In the genomic region with DNA sequence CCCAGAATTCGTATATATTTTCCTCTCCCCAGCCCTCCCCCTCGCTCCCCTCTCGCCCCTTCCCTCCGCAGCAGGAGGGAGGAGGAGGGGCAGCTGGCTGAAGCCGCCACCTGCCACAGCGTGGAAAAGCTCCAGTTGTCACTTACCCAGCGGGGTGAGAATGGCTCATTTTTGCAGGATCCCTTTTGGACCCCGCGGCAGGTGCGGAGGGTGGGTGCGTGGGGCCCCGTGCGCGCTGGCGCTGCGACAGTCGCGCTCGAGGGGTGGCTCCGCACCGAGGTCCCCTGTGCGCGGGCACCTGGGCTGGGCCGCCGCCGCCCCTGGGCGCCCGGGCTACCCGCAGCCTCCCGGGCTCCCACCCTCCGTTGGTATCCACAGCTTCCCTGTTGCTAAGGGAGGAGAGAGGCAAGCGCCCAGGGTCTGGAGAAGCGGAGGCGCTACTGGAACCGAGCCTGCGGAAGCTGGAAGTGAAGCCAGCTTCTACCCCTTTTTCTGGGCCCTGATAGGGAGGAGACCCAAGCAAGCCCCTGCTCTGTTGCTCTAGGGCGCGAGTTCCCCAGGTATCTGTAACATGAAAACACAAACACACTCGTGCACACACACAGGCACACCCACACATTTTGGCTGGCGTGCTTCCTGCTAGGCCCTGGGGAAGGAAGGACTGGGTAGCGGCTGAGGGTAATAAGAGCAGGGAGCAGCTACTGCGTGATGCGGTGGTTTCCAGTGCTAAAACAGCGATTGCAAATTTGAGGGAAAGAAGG, we compare ENCODE assay signal across 9 cellular contexts. TPM values are rescaled to one million over a fixed set of nuclear protein-coding genes. Genes with fewer than 3 reads are reported as not detected.
DNase-seq lines count a peak whose midpoint lies in the region; ATAC-seq and TF ChIP-seq lines count a peak whose summit lies in the region.
"Had no signal": no experiment of that assay in that cellular context is flagged by ENCODE, and none has a peak within 500 bp of the region (broad histone marks: within the 10 kb centered on the region; RNA-seq: fewer than 3 reads in every experiment).

A gene with protein sequence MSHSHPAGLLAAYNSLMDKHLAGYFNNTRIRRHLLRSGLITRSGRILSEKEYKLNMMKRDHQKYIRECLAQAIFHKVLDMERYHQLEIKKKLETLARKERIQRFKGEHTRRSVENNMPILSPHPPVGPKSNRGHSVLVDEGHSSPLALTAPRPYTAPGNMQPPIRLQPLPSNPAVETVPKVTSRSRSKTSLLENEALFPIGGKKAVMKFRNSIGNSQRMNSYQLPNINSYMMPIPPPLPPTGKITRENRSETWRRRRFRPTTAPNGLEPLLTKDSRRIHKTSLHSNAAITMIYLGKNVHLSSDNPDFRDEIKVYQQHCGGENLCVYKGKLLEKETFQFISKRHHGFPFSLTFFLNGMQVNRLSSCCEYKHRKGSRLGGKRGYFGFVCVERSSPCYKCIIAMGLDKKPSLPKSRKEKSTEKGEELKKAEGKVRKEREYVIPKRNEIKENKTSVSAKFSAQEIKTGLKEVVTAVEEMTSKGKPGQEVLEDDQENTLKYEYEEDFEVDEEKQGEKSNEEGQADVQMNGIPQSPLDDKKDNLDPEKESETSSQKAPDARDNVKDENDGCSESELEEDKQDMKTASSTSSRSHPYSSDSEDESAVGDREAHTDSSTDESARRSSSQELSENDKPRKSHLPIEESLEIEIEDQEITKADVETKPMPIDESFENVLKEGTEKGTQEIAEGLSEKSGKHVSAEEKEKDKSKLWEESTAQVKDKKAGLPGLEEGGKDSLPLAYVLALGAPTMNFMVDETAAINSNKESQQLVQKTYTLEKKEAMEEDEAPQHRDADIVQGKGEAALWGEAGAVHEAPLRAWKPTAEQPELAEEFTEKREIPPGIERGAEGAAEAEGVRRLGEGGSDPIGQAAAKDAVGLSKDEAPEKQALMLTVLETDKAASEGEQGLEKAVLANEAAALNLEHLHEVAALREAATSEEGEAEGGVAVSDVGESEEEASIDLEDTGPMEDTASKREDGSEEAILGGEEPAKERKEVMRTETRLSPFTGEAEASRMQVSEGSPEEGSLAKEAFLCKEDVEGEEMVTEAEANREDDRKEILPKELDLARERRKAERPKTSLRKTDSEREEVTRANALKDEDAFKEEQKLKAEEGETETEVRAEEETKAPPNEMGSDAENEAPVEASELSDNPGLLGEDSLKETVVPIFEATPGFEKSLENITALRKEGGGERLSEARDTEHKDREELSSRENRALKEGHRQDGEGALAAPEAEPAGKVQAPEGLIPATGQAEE (N-terminal part only) (minus strand): TSS at position 442 of the 761 bp plus-strand sequence. CDS start 273 bp downstream, at position 169.

- ATAC-seq in GM21360 (IDR thresholded peaks at IDR 0.05; ENCODE audit: unreplicated experiment) (peak; percentile 76), foreskin keratinocyte (peak; percentile 70)
- ATAC-seq in activated T-helper 17 cell treated with anti-CD3 and anti-CD28 coated beads, Interleukin-2, amount 50 U/mL, for 72 hours (replicated peaks) = no peak
- no peak for ATAC-seq in activated T-cell treated with anti-CD3 and anti-CD28 coated beads, Interleukin-2, amount 50 U/mL, for 4 hours

- no peak for TF ChIP-seq CTCF in foreskin keratinocyte (conservative IDR thresholded peaks at IDR 0.05)
- no peak for TF ChIP-seq CTCF in sigmoid colon (IDR thresholded peaks at IDR 0.05)

- H3K27ac Mint-ChIP-seq in activated T-helper 17 cell treated with anti-CD3 and anti-CD28 coated beads, Interleukin-2, amount 50 U/mL, for 72 hours = no peak within 1 kb of the TSS
- H3K27ac Mint-ChIP-seq: activated naive CD4-positive, alpha-beta T cell treated with anti-CD3 and anti-CD28 coated beads, Interleukin-2, amount 50 U/mL, for 72 hours had no signal

- H3K9me3 ChIP-seq in sigmoid colon = no peaks in the 10 kb centered on the region

- peak within 1 kb of the TSS in 3 of 4 donors; percentile 17 to 39 (median 37) for H3K4me3 ChIP-seq in sigmoid colon

- H3K4me1 Mint-ChIP-seq in activated T-helper 17 cell treated with anti-CD3 and anti-CD28 coated beads, Interleukin-2, amount 50 U/mL, for 72 hours = peaks cover 4% of the 10 kb centered on the region
- H3K4me1 Mint-ChIP-seq in activated T-cell treated with anti-CD3 and anti-CD28 coated beads, Interleukin-2, amount 50 U/mL, for 4 hours (ENCODE audit: low read depth) = no peaks in the 10 kb centered on the region

- H3K4me1 ChIP-seq in foreskin keratinocyte (no peaks in the 10 kb centered on the region), sigmoid colon (peaks cover 0 to 8% (median 7%) of the 10 kb centered on the region in 4 donors)

- WGBS in sigmoid colon, 2 donors = 3 to 8% methylated on average over 44 of the region's 44 CpGs

- peaks cover 4% of the 10 kb centered on the region for H3K9me3 Mint-ChIP-seq in activated T-helper 17 cell treated with anti-CD3 and anti-CD28 coated beads, Interleukin-2, amount 50 U/mL, for 72 hours
- H3K9me3 Mint-ChIP-seq in activated T-cell treated with anti-CD3 and anti-CD28 coated beads, Interleukin-2, amount 50 U/mL, for 4 hours = peaks cover 6% of the 10 kb centered on the region

- H3K27me3 Mint-ChIP-seq in activated T-helper 17 cell treated with anti-CD3 and anti-CD28 coated beads, Interleukin-2, amount 50 U/mL, for 72 hours = peaks cover 34% of the 10 kb centered on the region
- H3K27me3 Mint-ChIP-seq in activated T-cell treated with anti-CD3 and anti-CD28 coated beads, Interleukin-2, amount 50 U/mL, for 4 hours (ENCODE audit: low read depth) = peaks cover 32% of the 10 kb centered on the region

- peaks cover 31% of the 10 kb centered on the region for H3K27me3 ChIP-seq in foreskin keratinocyte
- peaks cover 0 to 20% (median 9%) of the 10 kb centered on the region in 3 donors for H3K27me3 ChIP-seq in sigmoid colon

- no peaks in the 10 kb centered on the region for H3K36me3 Mint-ChIP-seq in activated T-helper 17 cell treated with anti-CD3 and anti-CD28 coated beads, Interleukin-2, amount 50 U/mL, for 72 hours (ENCODE audit: low read depth)
- H3K36me3 Mint-ChIP-seq in activated T-cell treated with anti-CD3 and anti-CD28 coated beads, Interleukin-2, amount 50 U/mL, for 4 hours (ENCODE audit: insufficient read depth) = no peaks in the 10 kb centered on the region

- no peak for TF ChIP-seq EP300 in sigmoid colon (IDR thresholded peaks at IDR 0.05)

- H3K27ac ChIP-seq in foreskin keratinocyte = no peak within 1 kb of the TSS
- H3K27ac ChIP-seq in sigmoid colon = no peak within 1 kb of the TSS

- no peaks in the 10 kb centered on the region for H3K36me3 ChIP-seq in sigmoid colon

- no peak for TF ChIP-seq POLR2A in sigmoid colon (IDR thresholded peaks at IDR 0.05)

- intact Hi-C loops in sigmoid colon (cut with DNase I) = no loop called here

- no peak within 1 kb of the TSS for H3K4me3 Mint-ChIP-seq in activated T-helper 17 cell treated with anti-CD3 and anti-CD28 coated beads, Interleukin-2, amount 50 U/mL, for 72 hours
- no peak within 1 kb of the TSS for H3K4me3 Mint-ChIP-seq in activated T-cell treated with anti-CD3 and anti-CD28 coated beads, Interleukin-2, amount 50 U/mL, for 4 hours

- peak; percentile 76 for DNase-seq in COR-L47 (lab: John Stamatoyannopoulos, UW)
- DNase-seq in NCI-H2227 (lab: John Stamatoyannopoulos, UW; ENCODE audit: unreplicated experiment) = peak; percentile 67
- DNase-seq in foreskin keratinocyte = no peak
- DNase-seq in sigmoid colon = no peak
- DNase-seq in activated T-cell treated with anti-CD3 and anti-CD28 coated beads, Interleukin-2, amount 50 U/mL, for 48 hours = no peak
- no peak for DNase-seq in activated T-cell treated with anti-CD3 and anti-CD28 coated beads, Interleukin-2, amount 50 U/mL, for 4 hours

RNA-seq across cellular contexts. Expression of the gene that starts here (rescaled TPM):
- total RNA-seq in foreskin keratinocyte = not detected in 2 replicates
- not detected in 2 replicates for polyA plus RNA-seq in foreskin keratinocyte
- total RNA-seq in sigmoid colon = under 1 TPM; 0.14 to 0.55 (median 0.26) TPM
- under 1 TPM in 1 of 3 donors, not detected in 2; 0.26 TPM for polyA plus RNA-seq in sigmoid colon
- total RNA-seq in activated T-helper 17 cell treated with anti-CD3 and anti-CD28 coated beads, Interleukin-2, amount 50 U/mL, for 72 hours = not detected
- not detected for total RNA-seq in activated T-cell treated with anti-CD3 and anti-CD28 coated beads, Interleukin-2, amount 50 U/mL, for 4 hours
- total RNA-seq: activated naive CD4-positive, alpha-beta T cell treated with anti-CD3 and anti-CD28 coated beads, Interleukin-2, amount 50 U/mL, for 72 hours had no signal

Comparison
In these comparisons a context has a peak if more than half of its experiments do, and no peak if none do; other contexts are left out.
1. Peak in ATAC-seq in foreskin keratinocyte; RNA of the gene not detected or under 1 TPM.
2. DNase-seq: peak in COR-L47 (single experiment) and NCI-H2227 (single experiment); none in foreskin keratinocyte (0 of 2), sigmoid colon (single experiment), activated T-cell treated with anti-CD3 and anti-CD28 coated beads, Interleukin-2, amount 50 U/mL, for 48 hours (0 of 2) and activated T-cell treated with anti-CD3 and anti-CD28 coated beads, Interleukin-2, amount 50 U/mL, for 4 hours (single experiment).